ENCODE assay signal across 19 cellular contexts in the genomic region with DNA sequence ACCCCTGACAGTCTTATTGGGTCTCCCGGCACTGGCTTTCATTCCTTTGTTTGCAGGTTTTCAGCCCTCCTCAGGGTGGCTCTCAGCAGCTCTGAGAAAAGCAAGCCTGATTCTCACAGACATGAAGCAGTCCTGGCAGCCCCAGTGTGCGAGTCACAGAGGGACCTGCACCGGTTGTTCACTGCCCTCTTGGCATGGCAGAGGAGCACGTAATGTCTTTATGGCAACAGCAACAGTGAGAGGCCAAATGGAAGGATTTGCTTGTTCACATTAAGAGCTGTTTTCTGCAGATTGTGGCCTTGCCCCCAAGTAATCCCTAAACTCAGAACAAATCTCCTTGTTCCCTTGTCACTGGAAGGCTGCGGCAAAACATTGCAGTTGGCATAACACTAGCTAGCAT. TPM values are rescaled to one million over a fixed set of nuclear protein-coding genes. Genes with fewer than 3 reads are reported as not detected.
DNase-seq lines count a peak whose midpoint lies in the region; ATAC-seq and TF ChIP-seq lines count a peak whose summit lies in the region.
"Had no signal": no experiment of that assay in that cellular context is flagged by ENCODE, and none has a peak within 500 bp of the region (broad histone marks: within the 10 kb centered on the region; RNA-seq: fewer than 3 reads in every experiment).

No MANE protein-coding gene starts in this region.

- H3K4me3 Mint-ChIP-seq in GM23338: no peak overlapping the region
- no peak overlapping the region for H3K4me3 Mint-ChIP-seq in stimulated activated memory B cell treated with anti-CD40 and anti-IgM and Interleukin-4, amounts not matched to agents 10 μg/mL and 1 μg/mL and 100 μg/mL, for 72 hours
- H3K4me3 Mint-ChIP-seq: activated CD4-positive, alpha-beta T cell treated with anti-CD3 and anti-CD28 coated beads, Interleukin-2, amount 10 ng/mL, durations not matched to agents 7 days and 5 days; dendritic cell treated with granulocyte-macrophage colony-stimulating factor and Interleukin-4, amounts not matched to agents 40 ng/mL and 50 ng/mL, for 4 days had no signal

- H3K36me3 Mint-ChIP-seq in GM23338 (ENCODE audit: low read depth): peaks cover 3% of the 10 kb centered on the region; the same call in 2 of the 3 replicates
- peaks cover 7% of the 10 kb centered on the region for H3K36me3 Mint-ChIP-seq in stimulated activated memory B cell treated with anti-CD40 and anti-IgM and Interleukin-4, amounts not matched to agents 10 μg/mL and 1 μg/mL and 100 μg/mL, for 72 hours

- TF ChIP-seq POLR2A in sigmoid colon (IDR thresholded peaks at IDR 0.05): no peak

- H3K27ac Mint-ChIP-seq in GM23338: no peak overlapping the region
- H3K27ac Mint-ChIP-seq in stimulated activated memory B cell treated with anti-CD40 and anti-IgM and Interleukin-4, amounts not matched to agents 10 μg/mL and 1 μg/mL and 100 μg/mL, for 72 hours: no peak overlapping the region
- H3K27ac Mint-ChIP-seq: activated CD4-positive, alpha-beta T cell treated with anti-CD3 and anti-CD28 coated beads, Interleukin-2, amount 10 ng/mL, durations not matched to agents 7 days and 5 days; dendritic cell treated with granulocyte-macrophage colony-stimulating factor and Interleukin-4, amounts not matched to agents 40 ng/mL and 50 ng/mL, for 4 days had no signal

- no peak for TF ChIP-seq CTCF in GM23338 (conservative IDR thresholded peaks at IDR 0.05; ENCODE audit: low read depth in 2 of 2)
- TF ChIP-seq CTCF in left ventricle myocardium inferior (IDR thresholded peaks at IDR 0.05; ENCODE audit: borderline replicate concordance): no peak
- no peak for TF ChIP-seq CTCF in sigmoid colon (IDR thresholded peaks at IDR 0.05)

- H2AFZ ChIP-seq in GM23338: peak overlapping the region; percentile 56; the same call in 1 of the 2 replicates

- no peak overlapping the region for H3K27ac ChIP-seq in GM23338 (ENCODE audit: low read depth)
- peak overlapping the region; percentile 49 for H3K27ac ChIP-seq in caudate nucleus (ENCODE audit: low read depth, low read length)
- peak overlapping the region; percentile 21 for H3K27ac ChIP-seq in left ventricle myocardium inferior (replicated peaks)
- peak overlapping the region; percentile 18 to 68 (median 57) for H3K27ac ChIP-seq in sigmoid colon

- H3K4me3 ChIP-seq in GM23338 (no peak overlapping the region), left ventricle myocardium inferior (peak overlapping the region; percentile 64), sigmoid colon (peak overlapping the region; percentile 4 to 17 (median 10))

- TF ChIP-seq EP300 in sigmoid colon (IDR thresholded peaks at IDR 0.05): peak in 1 of 4 donors; percentile 15

- H3K27me3 Mint-ChIP-seq in GM23338 (ENCODE audit: insufficient read depth, low read depth, poor library complexity): peaks cover 45% of the 10 kb centered on the region
- peaks cover 31% of the 10 kb centered on the region for H3K27me3 Mint-ChIP-seq in stimulated activated memory B cell treated with anti-CD40 and anti-IgM and Interleukin-4, amounts not matched to agents 10 μg/mL and 1 μg/mL and 100 μg/mL, for 72 hours

- H3K4me1 Mint-ChIP-seq in GM23338: peaks cover 14% of the 10 kb centered on the region
- H3K4me1 Mint-ChIP-seq in stimulated activated memory B cell treated with anti-CD40 and anti-IgM and Interleukin-4, amounts not matched to agents 10 μg/mL and 1 μg/mL and 100 μg/mL, for 72 hours: peaks cover 45% of the 10 kb centered on the region

- H3K36me3 ChIP-seq in GM23338 (ENCODE audit: insufficient read depth) (no peaks in the 10 kb centered on the region), left ventricle myocardium inferior (no peaks in the 10 kb centered on the region), sigmoid colon (no peaks in the 10 kb centered on the region)

- no peaks in the 10 kb centered on the region for H3K9me2 ChIP-seq in GM23338 (ENCODE audit: insufficient read depth)

- intact Hi-C loops in left ventricle myocardium inferior (cut with micrococcal nuclease) (no loop called here), sigmoid colon (cut with DNase I) (no loop called here)

- WGBS in sigmoid colon, 2 donors: 40 to 64% methylated on average over 5 of the region's 5 CpGs

- no peaks in the 10 kb centered on the region for H3K9me3 ChIP-seq in left ventricle myocardium inferior (replicated peaks)
- H3K9me3 ChIP-seq in sigmoid colon: no peaks in the 10 kb centered on the region

- no peaks in the 10 kb centered on the region for H3K79me2 ChIP-seq in GM23338 (replicated peaks; ENCODE audit: insufficient read depth)

- H3K27me3 ChIP-seq in GM23338 (ENCODE audit: insufficient read depth): peaks cover 54% of the 10 kb centered on the region
- peaks cover 33% of the 10 kb centered on the region for H3K27me3 ChIP-seq in left ventricle myocardium inferior (ENCODE audit: low read depth)
- H3K27me3 ChIP-seq in sigmoid colon: peaks cover 0 to 26% (median 0%) of the 10 kb centered on the region in 3 donors

- no peaks in the 10 kb centered on the region for H3K4me1 ChIP-seq in GM23338 (ENCODE audit: insufficient read depth)
- peaks cover 46% of the 10 kb centered on the region for H3K4me1 ChIP-seq in left ventricle myocardium inferior
- H3K4me1 ChIP-seq in sigmoid colon: peaks cover 0 to 62% (median 40%) of the 10 kb centered on the region in 4 donors

- no peak overlapping the region for H3K4me2 ChIP-seq in GM23338

- peak; percentile 14 for ATAC-seq in GM23338
- ATAC-seq in GM18907 (IDR thresholded peaks at IDR 0.05; ENCODE audit: unreplicated experiment): no peak
- no peak for ATAC-seq in stimulated activated memory B cell treated with anti-CD40 and anti-IgM and Interleukin-4, amounts not matched to agents 10 μg/mL and 1 μg/mL and 100 μg/mL, for 72 hours
- ATAC-seq in GM21515 (IDR thresholded peaks at IDR 0.05; ENCODE audit: unreplicated experiment): no peak
- ATAC-seq: esophagus mucosa, PC-3 had no signal

- no peaks in the 10 kb centered on the region for H4K20me1 ChIP-seq in GM23338 (replicated peaks; ENCODE audit: insufficient read depth)

- no peaks in the 10 kb centered on the region for H3F3A ChIP-seq in GM23338 (replicated peaks; ENCODE audit: low read depth)

- DNase-seq in GM23338 (ENCODE audit: low spot score) (no peak), caudate nucleus (lab: John Stamatoyannopoulos, UW) (peak in 12 of 61 donors; percentile 7 to 58 (median 21)), left ventricle myocardium inferior (no peak), sigmoid colon (peak; percentile 85), ureter (ENCODE audit: low spot score) (no peak)
- DNase-seq: activated CD4-positive, alpha-beta T cell treated with anti-CD3 and anti-CD28 coated beads, Interleukin-2, amount 10 ng/mL, durations not matched to agents 7 days and 5 days; activated naive CD4-positive, alpha-beta T cell treated with Interleukin-2 at 50 U/mL for 16 hours; glutamatergic neuron; NCI-H1694 treated with DMSO at 0.1 percent for 48 hours; NCI-H524 treated with DMSO at 0.1 percent for 48 hours; PC-3 had no signal

- peaks cover 5% of the 10 kb centered on the region; the same call in 2 of the 3 replicates for H3K9me3 Mint-ChIP-seq in GM23338
- H3K9me3 Mint-ChIP-seq in stimulated activated memory B cell treated with anti-CD40 and anti-IgM and Interleukin-4, amounts not matched to agents 10 μg/mL and 1 μg/mL and 100 μg/mL, for 72 hours: peaks cover 12% of the 10 kb centered on the region
- H3K9me3 Mint-ChIP-seq: activated CD4-positive, alpha-beta T cell treated with anti-CD3 and anti-CD28 coated beads, Interleukin-2, amount 10 ng/mL, durations not matched to agents 7 days and 5 days; dendritic cell treated with granulocyte-macrophage colony-stimulating factor and Interleukin-4, amounts not matched to agents 40 ng/mL and 50 ng/mL, for 4 days had no signal

TF ChIP-seq in GM23338, 12 proteins besides CTCF, POLR2A, EP300 and RAD21 (continues in another document):
- TF ChIP-seq POLR2AphosphoS5 (IDR thresholded peaks at IDR 0.05; ENCODE audit: low read depth): no peak

RNA-seq across cellular contexts. Expression of gene KCNA5, which starts 3.4 kb away (rescaled TPM):
- 0.31 and 0.62 TPM in 2 replicates for total RNA-seq in GM23338 (2014; rRNA removed; shearing (Covaris generic))
- polyA plus RNA-seq in GM23338 (2016; fragmentation: Nextera tagmentation; extraction: Ambion mirVana) (0.16 and 0.44 TPM in 2 replicates), sigmoid colon (under 1 TPM in 2 of 3 donors, not detected in 1; 0.45 to 0.60 TPM)
- total RNA-seq in left ventricle myocardium inferior (2.6 TPM), sigmoid colon (10 to 100 TPM in 1 of 4 donors, 1 to 10 TPM in 3; 2.2 to 20.2 (median 5.8) TPM), ureter (0.13 TPM)
- total RNA-seq: activated CD4-positive, alpha-beta T cell treated with anti-CD3 and anti-CD28 coated beads, Interleukin-2, amount 10 ng/mL, durations not matched to agents 7 days and 5 days; esophagus mucosa; PC-3; renal cortical epithelial cell; SK-MEL-5 had no signal
- polyA plus RNA-seq: keratinocyte had no signal
